ENCODE assay signal across 13 cellular contexts in the genomic region with DNA sequence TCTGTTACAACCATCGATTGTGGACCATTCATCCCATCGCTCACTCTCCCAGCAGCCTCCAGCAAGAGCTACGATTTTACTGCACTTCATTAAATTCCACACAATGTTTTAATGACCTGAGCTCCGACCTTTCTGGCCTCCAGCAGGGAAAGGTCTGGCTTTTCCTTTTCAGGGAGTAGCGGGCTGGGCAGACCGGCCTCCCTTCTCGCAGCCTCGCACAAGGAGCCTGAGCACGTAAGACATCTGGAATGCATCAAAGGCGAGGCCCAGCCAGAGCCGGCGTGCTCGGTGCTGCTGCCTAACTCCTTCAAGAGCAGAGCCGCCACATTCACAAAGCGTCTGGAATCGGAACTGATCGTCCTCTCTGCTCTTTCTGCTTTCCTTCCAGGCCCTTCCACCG. TPM values are rescaled to one million over a fixed set of nuclear protein-coding genes. Genes with fewer than 3 reads are reported as not detected.
DNase-seq lines count a peak whose midpoint lies in the region; ATAC-seq lines count a peak whose summit lies in the region.
"Had no signal": no experiment of that assay in that cellular context is flagged by ENCODE, and none has a peak within 500 bp of the region (broad histone marks: within the 10 kb centered on the region; RNA-seq: fewer than 3 reads in every experiment).

No MANE protein-coding gene starts in this region.

- H3K4me3 ChIP-seq in SJCRH30, result no peak overlapping the region
- H3K4me3 ChIP-seq: GM12878 had no signal

- 0 out of 2 replicates have a peak, but pooled peaks cover 3% of the 10 kb centered on the region for H3K9me3 ChIP-seq in SJCRH30 (replicated peaks)
- H3K9me3 ChIP-seq: neutrophil had no signal

- intact Hi-C loops in sciatic nerve (cut with DNase I), result no loop called here

- ATAC-seq in left lobe of liver (peak; percentile 31), sciatic nerve (peak; percentile 97), GM18519 (IDR thresholded peaks at IDR 0.05; ENCODE audit: low FRiP score, unreplicated experiment) (no peak), HG03135 (IDR thresholded peaks at IDR 0.05; ENCODE audit: unreplicated experiment) (no peak), GM21737 (IDR thresholded peaks at IDR 0.05; ENCODE audit: unreplicated experiment) (no peak)
- ATAC-seq: GM12878 had no signal

- DNase-seq in G401 (ENCODE audit: low spot score), result peak; percentile 64
- DNase-seq in left lobe of liver (ENCODE audit: low spot score), result no peak
- peak; percentile 82 for DNase-seq in sciatic nerve (ENCODE audit: low spot score)
- DNase-seq in SJCRH30, result no peak
- DNase-seq: CD4-positive, alpha-beta T cell; NCI-H1417 treated with DMSO at 0.1 percent for 48 hours; T-helper 2 cell had no signal

- H3K27me3 ChIP-seq in SJCRH30, result no peaks in the 10 kb centered on the region
- H3K27me3 ChIP-seq: neutrophil had no signal

- H3K4me1 ChIP-seq in SJCRH30, result peaks cover 8% of the 10 kb centered on the region; the same call in 1 of the 2 replicates

- H3K36me3 ChIP-seq in SJCRH30, result peaks cover 12% of the 10 kb centered on the region
- H3K36me3 ChIP-seq: neutrophil had no signal

- in situ Hi-C loops in G401 (cut with HindIII; ENCODE audit: low sequenced_read_pairs), result no loop called here

- H3K27ac ChIP-seq in cingulate gyrus (ENCODE audit: low read depth, low read length) (peak overlapping the region; percentile 41), SJCRH30 (no peak overlapping the region)
- H3K27ac ChIP-seq: neutrophil had no signal

RNA-seq across cellular contexts. Expression of a gene that starts 32.5 kb away (rescaled TPM):
- total RNA-seq in G401 (2014; rRNA removed; shearing (Covaris generic)), result 13.7 and 24.0 TPM in 2 replicates
- total RNA-seq in left lobe of liver (not detected), sciatic nerve (3.1 TPM)
- 1.7 and 2.3 TPM in 2 replicates for total RNA-seq in SJCRH30 (2014; rRNA removed; shearing (Covaris generic))
- total RNA-seq: CD4-positive, alpha-beta T cell had no signal

Comparison
In these comparisons a context has a peak if more than half of its experiments do, and no peak if none do; other contexts are left out.
1. DNase-seq: peak in G401 (single experiment) and sciatic nerve (single experiment); none in left lobe of liver (single experiment) and SJCRH30 (0 of 2).
2. ATAC-seq: peak in left lobe of liver (single experiment) and sciatic nerve (single experiment); none in GM18519 (single experiment), HG03135 (single experiment) and GM21737 (single experiment).